Comparison of ENCODE assay signal across 8 cellular contexts in the genomic region with DNA sequence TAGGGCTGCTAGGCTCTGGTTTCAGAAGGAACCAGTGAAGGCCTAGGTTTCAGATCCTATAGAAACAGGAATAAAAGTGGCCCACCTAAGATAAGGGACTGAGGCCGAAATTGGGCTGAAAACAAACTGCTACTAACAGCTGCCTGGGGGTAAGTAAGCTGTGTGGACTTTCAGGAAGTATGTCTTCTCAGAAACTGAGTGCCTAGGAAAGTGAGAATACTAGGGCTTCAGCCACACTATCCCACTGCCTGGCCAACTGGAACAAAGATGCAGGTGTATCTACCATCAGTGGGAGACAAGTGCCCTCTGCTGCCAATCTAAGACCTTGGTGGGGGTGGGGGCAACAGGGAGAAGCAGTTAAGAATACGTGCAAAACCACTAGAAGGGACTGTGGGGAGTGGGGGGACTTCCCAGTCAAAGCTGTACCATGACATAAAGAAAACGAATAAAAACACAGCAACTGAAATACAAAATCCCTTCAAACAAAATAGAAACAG.
A peak's percentile ranks its signal among the peaks of the same experiment; 100 is the strongest.
DNase-seq lines count a peak whose midpoint lies in the region; ATAC-seq and TF ChIP-seq lines count a peak whose summit lies in the region.

No MANE protein-coding gene starts in this region.

- H3K27me3 Mint-ChIP-seq in activated T-cell treated with anti-CD3 and anti-CD28 coated beads, Interleukin-2, amount 50 U/mL, for 4 hours (ENCODE audit: low read depth) = no peaks in the 10 kb centered on the region

- TF ChIP-seq CTCF in DOHH2 (IDR thresholded peaks at IDR 0.05; ENCODE audit: low read depth, low read length, poor library complexity, severe bottlenecking) = no peak

- H3K4me3 ChIP-seq in DOHH2 (ENCODE audit: low read length) = peak overlapping the region; percentile 25
- no peak overlapping the region for H3K4me3 ChIP-seq in Jurkat, Clone E6-1 (ENCODE audit: low read length)
- no peak overlapping the region for H3K4me3 ChIP-seq in MG63

- H3K27me3 ChIP-seq in DOHH2 (ENCODE audit: control insufficient read depth, low read length) = no peaks in the 10 kb centered on the region
- no peaks in the 10 kb centered on the region for H3K27me3 ChIP-seq in MG63

- H4K20me1 ChIP-seq in DOHH2 (ENCODE audit: control insufficient read depth, insufficient read depth, low read depth, low read length) = peaks cover 3% of the 10 kb centered on the region; the same call in 1 of the 2 replicates

- peak; percentile 51 for DNase-seq in Jurkat, Clone E6-1 (ENCODE audit: low read depth, low spot score)
- peak; percentile 51 for DNase-seq in activated T-cell treated with anti-CD3 and anti-CD28 coated beads, Interleukin-2, amount 50 U/mL, for 4 hours
- DNase-seq in stimulated activated CD4-positive, alpha-beta T cell treated with anti-CD3 and anti-CD28 coated beads, Interleukin-4, amount 100 ng/mL, for 48 hours (ENCODE audit: low read depth in 2 of 2) = peak; percentile 12 to 46
- DNase-seq in medulla oblongata (ENCODE audit: extremely low spot score) = no peak
- no peak for DNase-seq in NCI-H446 (lab: John Stamatoyannopoulos, UW)
- DNase-seq in MG63 = no peak

- H3K4me3 Mint-ChIP-seq in activated T-cell treated with anti-CD3 and anti-CD28 coated beads, Interleukin-2, amount 50 U/mL, for 4 hours = peak overlapping the region; percentile 1

- H3K9me3 Mint-ChIP-seq in activated T-cell treated with anti-CD3 and anti-CD28 coated beads, Interleukin-2, amount 50 U/mL, for 4 hours = no peaks in the 10 kb centered on the region

- ATAC-seq in GM21447 (IDR thresholded peaks at IDR 0.05; ENCODE audit: unreplicated experiment) = peak; percentile 91
- ATAC-seq in activated T-cell treated with anti-CD3 and anti-CD28 coated beads, Interleukin-2, amount 50 U/mL, for 4 hours = peak; percentile 92 to 94

- H3K4me2 ChIP-seq in DOHH2 (ENCODE audit: low read length) = peak overlapping the region; percentile 56

- peaks cover 18% of the 10 kb centered on the region for H3K4me1 ChIP-seq in DOHH2 (ENCODE audit: control insufficient read depth, low read length)

- peaks cover 62% of the 10 kb centered on the region for H3K4me1 Mint-ChIP-seq in activated T-cell treated with anti-CD3 and anti-CD28 coated beads, Interleukin-2, amount 50 U/mL, for 4 hours (ENCODE audit: low read depth)

- peaks cover 3% of the 10 kb centered on the region for H3K36me3 Mint-ChIP-seq in activated T-cell treated with anti-CD3 and anti-CD28 coated beads, Interleukin-2, amount 50 U/mL, for 4 hours (ENCODE audit: insufficient read depth)

- no peaks in the 10 kb centered on the region for H3K9me2 ChIP-seq in DOHH2 (replicated peaks; ENCODE audit: control insufficient read depth, low read length)

- H3F3A ChIP-seq in DOHH2 (ENCODE audit: control insufficient read depth, insufficient read depth) = peaks cover 7% of the 10 kb centered on the region; the same call in 1 of the 2 replicates

- H3K27ac ChIP-seq in DOHH2 (ENCODE audit: low read depth, low read length) = no peak overlapping the region

- H3K36me3 ChIP-seq in DOHH2 (ENCODE audit: control insufficient read depth, low read length) (no peaks in the 10 kb centered on the region), MG63 (no peaks in the 10 kb centered on the region)

- H3K79me2 ChIP-seq in DOHH2 (ENCODE audit: control insufficient read depth, low read length) = peaks cover 49% of the 10 kb centered on the region

- no peaks in the 10 kb centered on the region for H3K9me3 ChIP-seq in DOHH2 (ENCODE audit: control insufficient read depth, insufficient read depth, low read length)
- H3K9me3 ChIP-seq in MG63 = no peaks in the 10 kb centered on the region

Comparison
In these comparisons a context has a peak if more than half of its experiments do, and no peak if none do; other contexts are left out.
1. DNase-seq: peak in Jurkat, Clone E6-1 (single experiment), activated T-cell treated with anti-CD3 and anti-CD28 coated beads, Interleukin-2, amount 50 U/mL, for 4 hours (single experiment) and stimulated activated CD4-positive, alpha-beta T cell treated with anti-CD3 and anti-CD28 coated beads, Interleukin-4, amount 100 ng/mL, for 48 hours (2 of 2); none in medulla oblongata (single experiment), NCI-H446 (0 of 2) and MG63 (single experiment).